In genomic region chr16:15648135-15648730, GRCh38 we compare ENCODE assay signal across 31 cellular contexts.
"Had no signal": no experiment of that assay in that cellular context is flagged by ENCODE, and none has a peak within 500 bp of the region (broad histone marks: within the 10 kb centered on the region; RNA-seq: fewer than 3 reads in every experiment).

No MANE protein-coding gene starts in this region.

- ATAC-seq: activated CD4-positive, CD25-positive, alpha-beta regulatory T cell treated with anti-CD3 and anti-CD28 coated beads, Interleukin-2, amount 50 U/mL, for 24 hours; body of pancreas; left lobe of liver; lower lobe of right lung; natural killer cell; stimulated activated naive B cell treated with anti-CD40 and anti-IgM and Interleukin-4, amounts not matched to agents 10 μg/mL and 1 μg/mL and 100 μg/mL, for 72 hours had no signal

- H3K9me3 ChIP-seq: body of pancreas, colonic mucosa, lower lobe of right lung, right atrium auricular region, suprapubic skin, tibial nerve had no signal

- H3K4me2 ChIP-seq: neural progenitor cell had no signal

- H3K4me3 ChIP-seq: body of pancreas, cardiac muscle cell, colonic mucosa, lower lobe of right lung, neural progenitor cell, right atrium auricular region, suprapubic skin, tibial nerve had no signal

- H3K27ac ChIP-seq: body of pancreas, cardiac muscle cell, colonic mucosa, lower lobe of right lung, neural progenitor cell, parathyroid adenoma, right atrium auricular region, suprapubic skin had no signal

- H3K4me3 Mint-ChIP-seq: activated CD4-positive, alpha-beta memory T cell treated with anti-CD3 and anti-CD28 coated beads, Interleukin-2, amount 10 ng/mL, durations not matched to agents 7 days and 5 days; activated CD4-positive, alpha-beta T cell treated with anti-CD3 and anti-CD28 coated beads, Interleukin-2, amount 10 ng/mL, durations not matched to agents 7 days and 5 days; activated T-cell treated with anti-CD3 and anti-CD28 coated beads, Interleukin-2, amount 50 U/mL, for 24 hours; neural progenitor cell; stimulated activated naive B cell treated with anti-CD40 and anti-IgM and Interleukin-4, amounts not matched to agents 10 μg/mL and 1 μg/mL and 100 μg/mL, for 72 hours; T-helper 2 cell treated with Interferon-gamma antibody and Interleukin-4, amounts not matched to agents 5 μg/mL and 100 μg/mL, for 36 hours had no signal

- H2AFZ ChIP-seq: neural progenitor cell, parathyroid adenoma had no signal

- H3K9me3 Mint-ChIP-seq: activated CD4-positive, alpha-beta memory T cell treated with anti-CD3 and anti-CD28 coated beads, Interleukin-2, amount 10 ng/mL, durations not matched to agents 7 days and 5 days; activated CD4-positive, alpha-beta T cell treated with anti-CD3 and anti-CD28 coated beads, Interleukin-2, amount 10 ng/mL, durations not matched to agents 7 days and 5 days; activated T-cell treated with anti-CD3 and anti-CD28 coated beads, Interleukin-2, amount 50 U/mL, for 24 hours; immature natural killer cell; natural killer cell; neural progenitor cell; stimulated activated naive B cell treated with anti-CD40 and anti-IgM and Interleukin-4, amounts not matched to agents 10 μg/mL and 1 μg/mL and 100 μg/mL, for 72 hours; T-helper 2 cell treated with Interferon-gamma antibody and Interleukin-4, amounts not matched to agents 5 μg/mL and 100 μg/mL, for 36 hours had no signal

- H3K36me3 Mint-ChIP-seq: natural killer cell had no signal

- H3K36me3 ChIP-seq: cardiac muscle cell, colonic mucosa, lower lobe of right lung, neural progenitor cell, right atrium auricular region had no signal

- H3K9ac ChIP-seq: neural progenitor cell, parathyroid adenoma had no signal

- DNase-seq: activated CD4-positive, alpha-beta memory T cell treated with anti-CD3 and anti-CD28 coated beads, Interleukin-2, amount 10 ng/mL, durations not matched to agents 7 days and 5 days; activated CD4-positive, alpha-beta T cell treated with anti-CD3 and anti-CD28 coated beads, Interleukin-2, amount 10 ng/mL, durations not matched to agents 7 days and 5 days; activated CD8-positive, alpha-beta memory T cell treated with anti-CD3 and anti-CD28 coated beads, Interleukin-2, amount 50 U/mL, for 48 hours; activated gamma-delta T cell; activated naive CD4-positive, alpha-beta T cell treated with anti-CD3 and anti-CD28 coated beads, Interleukin-2, amount 50 U/mL, for 16 hours; activated T-cell treated with anti-CD3 and anti-CD28 coated beads, Interleukin-2, amount 50 U/mL, for 24 hours; anterior cingulate cortex; body of pancreas; cerebellar nuclear complex; colonic mucosa; effector CD8-positive, alpha-beta T cell; head of caudate nucleus; hippocampal formation; immature natural killer cell; lower lobe of right lung; mesendoderm; natural killer cell; occipital lobe; stimulated activated CD4-positive, alpha-beta T cell treated with anti-CD3 and anti-CD28 coated beads, Interleukin-15, amount 100 ng/mL, for 24 hours; stimulated activated CD4-positive, alpha-beta T cell treated with anti-CD3 and anti-CD28 coated beads, Interleukin-2, amount 100 ng/mL, for 24 hours; stimulated activated naive B cell treated with anti-CD40 and anti-IgM and Interleukin-4, amounts not matched to agents 10 μg/mL and 1 μg/mL and 100 μg/mL, for 72 hours; T-helper 1 cell had no signal

- H3K27me3 ChIP-seq: body of pancreas, cardiac muscle cell, colonic mucosa, neural progenitor cell, right atrium auricular region, suprapubic skin, tibial nerve had no signal

- H3K27me3 Mint-ChIP-seq: activated CD4-positive, alpha-beta memory T cell treated with anti-CD3 and anti-CD28 coated beads, Interleukin-2, amount 10 ng/mL, durations not matched to agents 7 days and 5 days; activated CD4-positive, alpha-beta T cell treated with anti-CD3 and anti-CD28 coated beads, Interleukin-2, amount 10 ng/mL, durations not matched to agents 7 days and 5 days; activated T-cell treated with anti-CD3 and anti-CD28 coated beads, Interleukin-2, amount 50 U/mL, for 24 hours; stimulated activated naive B cell treated with anti-CD40 and anti-IgM and Interleukin-4, amounts not matched to agents 10 μg/mL and 1 μg/mL and 100 μg/mL, for 72 hours had no signal

- H3K27ac Mint-ChIP-seq: activated CD4-positive, alpha-beta memory T cell treated with anti-CD3 and anti-CD28 coated beads, Interleukin-2, amount 10 ng/mL, durations not matched to agents 7 days and 5 days; activated CD4-positive, alpha-beta T cell treated with anti-CD3 and anti-CD28 coated beads, Interleukin-2, amount 10 ng/mL, durations not matched to agents 7 days and 5 days; activated T-cell treated with anti-CD3 and anti-CD28 coated beads, Interleukin-2, amount 50 U/mL, for 24 hours; neural progenitor cell; T-helper 2 cell treated with Interferon-gamma antibody and Interleukin-4, amounts not matched to agents 5 μg/mL and 100 μg/mL, for 36 hours had no signal
